15 cellular contexts compared by ENCODE assay signal in genomic region chr5:96331210-96331609, GRCh38.
A peak's percentile ranks its signal among the peaks of the same experiment; 100 is the strongest.
DNase-seq lines count a peak whose midpoint lies in the region; ATAC-seq and TF ChIP-seq lines count a peak whose summit lies in the region.
"Had no signal": no experiment of that assay in that cellular context is flagged by ENCODE, and none has a peak within 500 bp of the region (broad histone marks: within the 10 kb centered on the region; RNA-seq: fewer than 3 reads in every experiment).

No MANE protein-coding gene starts in this region.

- H3K4me1 ChIP-seq in gastroesophageal sphincter = peaks cover 0 to 26% (median 2%) of the 10 kb centered on the region in 3 donors

- H3K9me3 ChIP-seq in gastroesophageal sphincter = no peaks in the 10 kb centered on the region
- H3K9me3 ChIP-seq: upper lobe of left lung had no signal

- no peaks in the 10 kb centered on the region for H3K36me3 ChIP-seq in gastroesophageal sphincter
- H3K36me3 ChIP-seq: upper lobe of left lung had no signal

- TF ChIP-seq EP300 in gastroesophageal sphincter (IDR thresholded peaks at IDR 0.05) = no peak

- H3K4me1 Mint-ChIP-seq in activated CD4-positive, alpha-beta memory T cell treated with anti-CD3 and anti-CD28 coated beads, Interleukin-2, amount 10 ng/mL, durations not matched to agents 7 days and 5 days = peaks cover 3% of the 10 kb centered on the region
- H3K4me1 Mint-ChIP-seq: activated naive CD8-positive, alpha-beta T cell treated with anti-CD3 and anti-CD28 coated beads, Interleukin-2, amount 10 ng/mL, durations not matched to agents 7 days and 5 days; T-cell had no signal

- no peaks in the 10 kb centered on the region for H3K36me3 Mint-ChIP-seq in activated CD4-positive, alpha-beta memory T cell treated with anti-CD3 and anti-CD28 coated beads, Interleukin-2, amount 10 ng/mL, durations not matched to agents 7 days and 5 days (ENCODE audit: low read depth)
- H3K36me3 Mint-ChIP-seq: activated naive CD8-positive, alpha-beta T cell treated with anti-CD3 and anti-CD28 coated beads, Interleukin-2, amount 10 ng/mL, durations not matched to agents 7 days and 5 days; stimulated activated memory B cell treated with anti-CD40 and anti-IgM and Interleukin-4, amounts not matched to agents 10 μg/mL and 1 μg/mL and 100 μg/mL, for 72 hours; T-cell had no signal

- no peak overlapping the region for H3K4me3 Mint-ChIP-seq in activated CD4-positive, alpha-beta memory T cell treated with anti-CD3 and anti-CD28 coated beads, Interleukin-2, amount 10 ng/mL, durations not matched to agents 7 days and 5 days
- H3K4me3 Mint-ChIP-seq: activated naive CD8-positive, alpha-beta T cell treated with anti-CD3 and anti-CD28 coated beads, Interleukin-2, amount 10 ng/mL, durations not matched to agents 7 days and 5 days; stimulated activated memory B cell treated with anti-CD40 and anti-IgM and Interleukin-4, amounts not matched to agents 10 μg/mL and 1 μg/mL and 100 μg/mL, for 72 hours; T-cell had no signal

- DNase-seq in Kasumi-1 (lab: John Stamatoyannopoulos, UW) (peak; percentile 60 to 62), superior temporal gyrus (ENCODE audit: extremely low spot score) (peak; percentile 49), NCI-H446 treated with DMSO at 0.1 percent for 48 hours (lab: John Stamatoyannopoulos, UW) (no peak)
- no peak for DNase-seq in activated CD4-positive, alpha-beta memory T cell treated with anti-CD3 and anti-CD28 coated beads, Interleukin-2, amount 10 ng/mL, durations not matched to agents 7 days and 5 days
- DNase-seq: activated CD4-positive, alpha-beta T cell treated with anti-CD3 and anti-CD28 coated beads for 1 hour; activated naive CD8-positive, alpha-beta T cell treated with anti-CD3 and anti-CD28 coated beads, Interleukin-2, amount 10 ng/mL, durations not matched to agents 7 days and 5 days; NCI-H1417 treated with DMSO at 0.1 percent for 48 hours; NCI-H345; nephron progenitor cell; T-cell had no signal

- TF ChIP-seq POLR2A in gastroesophageal sphincter (IDR thresholded peaks at IDR 0.05) = no peak

- CTCF ChIA-PET in activated CD4-positive, alpha-beta memory T cell treated with anti-CD3 and anti-CD28 coated beads, Interleukin-2, amount 10 ng/mL, durations not matched to agents 7 days and 5 days (lab: Charles Lee) = no interaction called here

- H3K9me3 Mint-ChIP-seq in activated CD4-positive, alpha-beta memory T cell treated with anti-CD3 and anti-CD28 coated beads, Interleukin-2, amount 10 ng/mL, durations not matched to agents 7 days and 5 days = no peaks in the 10 kb centered on the region
- H3K9me3 Mint-ChIP-seq: activated naive CD8-positive, alpha-beta T cell treated with anti-CD3 and anti-CD28 coated beads, Interleukin-2, amount 10 ng/mL, durations not matched to agents 7 days and 5 days; stimulated activated memory B cell treated with anti-CD40 and anti-IgM and Interleukin-4, amounts not matched to agents 10 μg/mL and 1 μg/mL and 100 μg/mL, for 72 hours; T-cell had no signal

- no peak overlapping the region for H3K4me3 ChIP-seq in gastroesophageal sphincter
- H3K4me3 ChIP-seq: upper lobe of left lung had no signal

- peak; percentile 51 for ATAC-seq in gastroesophageal sphincter
- ATAC-seq in GM21576 (IDR thresholded peaks at IDR 0.05; ENCODE audit: unreplicated experiment) = no peak
- ATAC-seq: stimulated activated memory B cell treated with anti-CD40 and anti-IgM and Interleukin-4, amounts not matched to agents 10 μg/mL and 1 μg/mL and 100 μg/mL, for 72 hours; T-cell had no signal

- H3K27me3 ChIP-seq in gastroesophageal sphincter = no peaks in the 10 kb centered on the region
- H3K27me3 ChIP-seq: upper lobe of left lung had no signal

- H3K27ac ChIP-seq in VCaP (peak overlapping the region; percentile 98), gastroesophageal sphincter (no peak overlapping the region)
- H3K27ac ChIP-seq: upper lobe of left lung had no signal

- no peak for TF ChIP-seq CTCF in VCaP (conservative IDR thresholded peaks at IDR 0.05)
- no peak for TF ChIP-seq CTCF in gastroesophageal sphincter (IDR thresholded peaks at IDR 0.05)

- H3K27ac Mint-ChIP-seq in activated CD4-positive, alpha-beta memory T cell treated with anti-CD3 and anti-CD28 coated beads, Interleukin-2, amount 10 ng/mL, durations not matched to agents 7 days and 5 days = no peak overlapping the region
- H3K27ac Mint-ChIP-seq: activated naive CD8-positive, alpha-beta T cell treated with anti-CD3 and anti-CD28 coated beads, Interleukin-2, amount 10 ng/mL, durations not matched to agents 7 days and 5 days; nephron progenitor cell; stimulated activated memory B cell treated with anti-CD40 and anti-IgM and Interleukin-4, amounts not matched to agents 10 μg/mL and 1 μg/mL and 100 μg/mL, for 72 hours; T-cell had no signal

- H3K27me3 Mint-ChIP-seq in activated CD4-positive, alpha-beta memory T cell treated with anti-CD3 and anti-CD28 coated beads, Interleukin-2, amount 10 ng/mL, durations not matched to agents 7 days and 5 days = no peaks in the 10 kb centered on the region

- POLR2A ChIA-PET in activated CD4-positive, alpha-beta memory T cell treated with anti-CD3 and anti-CD28 coated beads, Interleukin-2, amount 10 ng/mL, durations not matched to agents 7 days and 5 days (lab: Charles Lee) = no interaction called here

- 73 to 86% methylated on average over 3 of the region's 3 CpGs for WGBS in gastroesophageal sphincter (ENCODE audit: low coverage in 1 of 2), 2 donors

Comparison
In these comparisons a context has a peak if more than half of its experiments do, and no peak if none do; other contexts are left out.
1. DNase-seq: peak in Kasumi-1 (2 of 2) and superior temporal gyrus (single experiment); none in NCI-H446 treated with DMSO at 0.1 percent for 48 hours (single experiment) and activated CD4-positive, alpha-beta memory T cell treated with anti-CD3 and anti-CD28 coated beads, Interleukin-2, amount 10 ng/mL, durations not matched to agents 7 days and 5 days (single experiment).